Comparison of ENCODE assay signal across 28 cellular contexts in genomic region chr15:97884513-97885131, GRCh38.
"Had no signal": no experiment of that assay in that cellular context is flagged by ENCODE, and none has a peak within 500 bp of the region (broad histone marks: within the 10 kb centered on the region; RNA-seq: fewer than 3 reads in every experiment).

No MANE protein-coding gene starts in this region.

- DNase-seq: hippocampal formation; kidney glomerular epithelial cell; left cardiac atrium; mesendoderm; naive B cell; natural killer cell; nephron progenitor cell; occipital lobe; ovary; stimulated activated CD4-positive, alpha-beta T cell treated with anti-CD3 and anti-CD28 coated beads, Interleukin-12 subunit alpha, Interleukin-12 subunit beta, amount 100 ng/mL, for 4 hours; stimulated activated CD4-positive, alpha-beta T cell treated with anti-CD3 and anti-CD28 coated beads, Interleukin-15, amount 100 ng/mL, for 24 hours; stimulated activated CD4-positive, alpha-beta T cell treated with anti-CD3 and anti-CD28 coated beads, Interleukin-2, amount 100 ng/mL, for 24 hours; stimulated activated CD4-positive, alpha-beta T cell treated with anti-CD3 and anti-CD28 coated beads, Interleukin-4, amount 100 ng/mL, for 1 hour; stimulated activated naive B cell treated with anti-CD40 and anti-IgM and Interleukin-4, amounts not matched to agents 10 μg/mL and 1 μg/mL and 100 μg/mL, for 72 hours; stimulated activated naive CD8-positive, alpha-beta T cell treated with anti-CD3 and anti-CD28 coated beads, Interleukin-15, Interleukin-2, amounts not matched to agents 100 U/mL and 50 U/mL, for 24 hours; stomach; testis; thyroid gland; transverse colon; upper lobe of left lung had no signal

- H3K4me1 ChIP-seq: neural progenitor cell, right atrium auricular region, stomach, testis, thyroid gland, transverse colon, upper lobe of left lung, vagina had no signal

- H3K9me3 ChIP-seq: neutrophil, ovary, right atrium auricular region, stomach, testis, thyroid gland, transverse colon, upper lobe of left lung, vagina had no signal

- H3K27ac ChIP-seq: neural progenitor cell, neutrophil, ovary, right atrium auricular region, skin epidermis, stomach, testis, thyroid gland, transverse colon, upper lobe of left lung, vagina had no signal

- H3K27me3 ChIP-seq: ovary, right atrium auricular region, testis, thyroid gland, transverse colon, upper lobe of left lung, vagina had no signal

- H3K36me3 ChIP-seq: neural progenitor cell, neutrophil, ovary, right atrium auricular region, stomach, thyroid gland, transverse colon, upper lobe of left lung, vagina had no signal

- H3K4me3 ChIP-seq: lung, neural progenitor cell, ovary, right atrium auricular region, skin epidermis, stomach, testis, thyroid gland, transverse colon, upper lobe of left lung, vagina had no signal

- ATAC-seq: left lobe of liver; natural killer cell; sciatic nerve; stimulated activated naive B cell treated with anti-CD40 and anti-IgM and Interleukin-4, amounts not matched to agents 10 μg/mL and 1 μg/mL and 100 μg/mL, for 72 hours; stimulated activated naive CD8-positive, alpha-beta T cell treated with anti-CD3 and anti-CD28 coated beads, Interleukin-15, Interleukin-2, amounts not matched to agents 100 U/mL and 50 U/mL, for 24 hours had no signal
